In genomic region chr20:32582659-32583580, GRCh38 we compare ENCODE assay signal across 1 cellular context.
TF ChIP-seq lines count a peak whose summit lies in the region.

No MANE protein-coding gene starts in this region.

TF ChIP-seq in K562, 482 proteins besides CTCF, POLR2A, EP300 and RAD21 (continued from another document and continues in another):
- TF ChIP-seq VEZF1 (CRISPR knock-in tag; IDR thresholded peaks at IDR 0.05) (peak; percentile 97), ZNF143 (CRISPR knock-in tag; IDR thresholded peaks at IDR 0.05) (no peak), ZNF77 (CRISPR knock-in tag; IDR thresholded peaks at IDR 0.05) (no peak), KDM1A (IDR thresholded peaks at IDR 0.05) (peak; percentile 74 to 92), ZBTB33 (CRISPR knock-in tag; IDR thresholded peaks at IDR 0.05) (no peak), FUS (optimal IDR thresholded peaks at IDR 0.05; ENCODE audit: low read depth, low read length) (peak; percentile 82), MXI1 (IDR thresholded peaks at IDR 0.05; ENCODE audit: low read depth, low read length) (no peak), NCOA4 (IDR thresholded peaks at IDR 0.05; ENCODE audit: partially characterized antibody) (no peak), PREB (CRISPR knock-in tag; IDR thresholded peaks at IDR 0.05) (no peak), RB1 (IDR thresholded peaks at IDR 0.05; ENCODE audit: low read depth) (peak; percentile 74), BRD9 (IDR thresholded peaks at IDR 0.05; ENCODE audit: low read depth, partially characterized antibody) (no peak), BMI1 (IDR thresholded peaks at IDR 0.05; ENCODE audit: low read length) (no peak), ESRRA (IDR thresholded peaks at IDR 0.05; ENCODE audit: borderline replicate concordance, low read depth) (no peak; the same call in 1 of the 2 replicates), CBX3 (IDR thresholded peaks at IDR 0.05; ENCODE audit: borderline replicate concordance in 1 of 2, low read length in 2 of 2) (no peak), ZNF444 (CRISPR knock-in tag; IDR thresholded peaks at IDR 0.05) (peak; percentile 89), FOXJ3 (CRISPR knock-in tag; IDR thresholded peaks at IDR 0.05) (no peak), MECOM (CRISPR knock-in tag; IDR thresholded peaks at IDR 0.05) (no peak), NR3C1 (CRISPR knock-in tag; IDR thresholded peaks at IDR 0.05) (0 out of 2 replicates have a peak, but pooled peaks have one; percentile 2), ZNF766 (CRISPR knock-in tag; conservative IDR thresholded peaks at IDR 0.05) (no peak), ZC3H8 (IDR thresholded peaks at IDR 0.05) (no peak), GMEB1 (CRISPR knock-in tag; IDR thresholded peaks at IDR 0.05) (no peak), TCF3 (CRISPR knock-in tag; IDR thresholded peaks at IDR 0.05) (no peak), RBBP5 (IDR thresholded peaks at IDR 0.05; ENCODE audit: borderline replicate concordance, insufficient read depth, low read length, poor library complexity, severe bottlenecking) (peak; percentile 65), POLR3G (IDR thresholded peaks at IDR 0.05; ENCODE audit: extremely low read depth, insufficient read length, insufficient replicate concordance) (no peak), GTF2F1 (IDR thresholded peaks at IDR 0.05; ENCODE audit: low read depth, low read length) (no peak), CXXC5 (CRISPR knock-in tag; IDR thresholded peaks at IDR 0.05) (peak; percentile 86), ZBTB1 (CRISPR knock-in tag; IDR thresholded peaks at IDR 0.05; ENCODE audit: borderline replicate concordance, low read depth) (0 out of 2 replicates have a peak, but pooled peaks have one; percentile 29), TCF7 (IDR thresholded peaks at IDR 0.05; ENCODE audit: borderline replicate concordance) (no peak), TSHZ1 (CRISPR knock-in tag; IDR thresholded peaks at IDR 0.05) (no peak), WHSC1 (IDR thresholded peaks at IDR 0.05; ENCODE audit: low read length) (no peak), ZC3H4 (CRISPR knock-in tag; IDR thresholded peaks at IDR 0.05; ENCODE audit: borderline replicate concordance) (no peak), L3MBTL2 (IDR thresholded peaks at IDR 0.05) (0 out of 2 replicates have a peak, but pooled peaks have one; percentile 26), MYNN (IDR thresholded peaks at IDR 0.05) (no peak), MYNN (CRISPR knock-in tag; IDR thresholded peaks at IDR 0.05) (no peak), ZNF592 (IDR thresholded peaks at IDR 0.05) (0 out of 2 replicates have a peak, but pooled peaks have one; percentile 47), SMAD1 (IDR thresholded peaks at IDR 0.05; ENCODE audit: low read depth, low read length, partially characterized antibody) (no peak), THRA (IDR thresholded peaks at IDR 0.05) (no peak), HNRNPLL (IDR thresholded peaks at IDR 0.05; ENCODE audit: low read depth, low read length, poor library complexity, severe bottlenecking) (peak; percentile 21), ZNF24 (IDR thresholded peaks at IDR 0.05) (no peak), JUND (IDR thresholded peaks at IDR 0.05; ENCODE audit: borderline replicate concordance, low read depth, low read length) (no peak), JUND (tag; IDR thresholded peaks at IDR 0.05; ENCODE audit: borderline replicate concordance, low read depth, low read length) (no peak; the same call in 2 of the 3 replicates), ZBTB11 (CRISPR knock-in tag; IDR thresholded peaks at IDR 0.05) (peak in 1 of 3 experiments; percentile 35; a peak in 1 of 6 replicates), PHF21A (IDR thresholded peaks at IDR 0.05; ENCODE audit: borderline replicate concordance, low read depth) (peak; percentile 93), ZFX (CRISPR knock-in tag; IDR thresholded peaks at IDR 0.05) (peak; percentile 67), SAFB (IDR thresholded peaks at IDR 0.05; ENCODE audit: borderline replicate concordance, low read depth, low read length) (0 out of 2 replicates have a peak, but pooled peaks have one; percentile 50), SP2 (IDR thresholded peaks at IDR 0.05; ENCODE audit: extremely low read depth, low read depth, low read length, poor library complexity, severe bottlenecking) (no peak), ZNF668 (CRISPR knock-in tag; IDR thresholded peaks at IDR 0.05) (no peak), MTA2 (IDR thresholded peaks at IDR 0.05; ENCODE audit: low read depth) (no peak), ZFP30 (CRISPR knock-in tag; IDR thresholded peaks at IDR 0.05; ENCODE audit: borderline replicate concordance) (no peak)
